1 cellular context compared by ENCODE assay signal in genomic region chr6:167305796-167306195, GRCh38.
TF ChIP-seq lines count a peak whose summit lies in the region.

No MANE protein-coding gene starts in this region.

TF ChIP-seq in HCT116, 20 proteins besides CTCF, POLR2A, EP300 and RAD21 (continued from another document):
- TF ChIP-seq ATF3 (IDR thresholded peaks at IDR 0.05), result no peak
- TF ChIP-seq EZH2phosphoT487 (IDR thresholded peaks at IDR 0.05; ENCODE audit: borderline replicate concordance), result no peak
- no peak for TF ChIP-seq CBX3 (IDR thresholded peaks at IDR 0.05; ENCODE audit: low read depth)
- TF ChIP-seq JUND (IDR thresholded peaks at IDR 0.05), result no peak
- TF ChIP-seq EGR1 (IDR thresholded peaks at IDR 0.05; ENCODE audit: low read depth), result no peak
- TF ChIP-seq CEBPB (IDR thresholded peaks at IDR 0.05; ENCODE audit: low read depth), result no peak
- no peak for TF ChIP-seq MAX (IDR thresholded peaks at IDR 0.05)
- no peak for TF ChIP-seq ZBTB33 (IDR thresholded peaks at IDR 0.05; ENCODE audit: extremely low read depth, insufficient replicate concordance, low read length)
- no peak for TF ChIP-seq EZH2 (IDR thresholded peaks at IDR 0.05)
- no peak for TF ChIP-seq SP1 (IDR thresholded peaks at IDR 0.05; ENCODE audit: low read depth)
- TF ChIP-seq ZNF274 (IDR thresholded peaks at IDR 0.05; ENCODE audit: low read depth, low read length), result no peak
- no peak for TF ChIP-seq FOSL1 (IDR thresholded peaks at IDR 0.05; ENCODE audit: low read depth)
